Comparison of ENCODE assay signal across 8 cellular contexts in genomic region chr18:79988925-79989361, GRCh38. TPM values are rescaled to one million over a fixed set of nuclear protein-coding genes. Genes with fewer than 3 reads are reported as not detected.
A peak's percentile ranks its signal among the peaks of the same experiment; 100 is the strongest.
DNase-seq lines count a peak whose midpoint lies in the region; ATAC-seq and TF ChIP-seq lines count a peak whose summit lies in the region.

No MANE protein-coding gene starts in this region.

- no peaks in the 10 kb centered on the region for H3K9me3 ChIP-seq in T-helper 17 cell (ENCODE audit: control insufficient read depth, low read length, poor library complexity, severe bottlenecking)

- no peak for TF ChIP-seq CTCF in omental fat pad (IDR thresholded peaks at IDR 0.05)

- H3K36me3 Mint-ChIP-seq in activated CD4-positive, alpha-beta T cell treated with anti-CD3 and anti-CD28 coated beads for 36 hours (ENCODE audit: low read depth): peaks cover 25% of the 10 kb centered on the region
- H3K36me3 Mint-ChIP-seq in T-helper 17 cell (ENCODE audit: low read depth): no peaks in the 10 kb centered on the region

- intact Hi-C loops in activated CD4-positive, alpha-beta T cell treated with anti-CD3 and anti-CD28 coated beads for 36 hours (cut with DNase I, micrococcal nuclease): loop anchor here (1.0 to 5.0 kb wide), 11 partner anchors 25 to 594 kb away; partner anchors contain the start of genes ADNP2 (in 2 of the 2), SLC66A2 (in 2 of the 2), CTDP1 (in 1 of the 2) and HSBP1L1 (in 1 of the 2)

- H3K9me3 Mint-ChIP-seq in activated CD4-positive, alpha-beta T cell treated with anti-CD3 and anti-CD28 coated beads for 36 hours (ENCODE audit: low read depth): no peaks in the 10 kb centered on the region

- POLR2A ChIA-PET in activated CD4-positive, alpha-beta T cell treated with anti-CD3 and anti-CD28 coated beads for 36 hours (lab: Charles Lee): interaction anchor here (2.2 kb wide), 1 partner anchor 171 kb away, joined by 5 read pairs; no protein-coding TSS in a partner anchor

- ATAC-seq in activated CD4-positive, alpha-beta T cell treated with anti-CD3 and anti-CD28 coated beads for 36 hours: peak; percentile 11
- peak; percentile 16 for ATAC-seq in HG02852 (IDR thresholded peaks at IDR 0.05; ENCODE audit: unreplicated experiment)
- no peak for ATAC-seq in T-helper 17 cell
- ATAC-seq in omental fat pad (ENCODE audit: low FRiP score): peak; percentile 57
- no peak for ATAC-seq in GM19463 (IDR thresholded peaks at IDR 0.05; ENCODE audit: unreplicated experiment)

- DNase-seq in activated CD4-positive, alpha-beta T cell treated with anti-CD3 and anti-CD28 coated beads for 36 hours: peak; percentile 34
- no peak for DNase-seq in activated CD4-positive, alpha-beta T cell treated with anti-CD3 and anti-CD28 coated beads for 4 hours
- DNase-seq in T-helper 17 cell: no peak
- peak; percentile 61 for DNase-seq in fibroblast of peridontal ligament (ENCODE audit: extremely low read depth)
- DNase-seq in omental fat pad (ENCODE audit: low spot score): no peak
- DNase-seq in NCI-H524 (lab: John Stamatoyannopoulos, UW): no peak

- no peaks in the 10 kb centered on the region for H3K27me3 Mint-ChIP-seq in activated CD4-positive, alpha-beta T cell treated with anti-CD3 and anti-CD28 coated beads for 36 hours
- H3K27me3 Mint-ChIP-seq in T-helper 17 cell: no peaks in the 10 kb centered on the region

- peak overlapping the region; percentile 92 for H3K4me3 Mint-ChIP-seq in activated CD4-positive, alpha-beta T cell treated with anti-CD3 and anti-CD28 coated beads for 36 hours
- H3K4me3 Mint-ChIP-seq in T-helper 17 cell: peak overlapping the region; percentile 94

- H3K27ac Mint-ChIP-seq in activated CD4-positive, alpha-beta T cell treated with anti-CD3 and anti-CD28 coated beads for 36 hours: peak overlapping the region; percentile 98
- peak overlapping the region; percentile 91 for H3K27ac Mint-ChIP-seq in T-helper 17 cell

- CTCF ChIA-PET in activated CD4-positive, alpha-beta T cell treated with anti-CD3 and anti-CD28 coated beads for 36 hours (lab: Charles Lee): interaction anchor here (0.7 to 1.9 kb wide), 5 partner anchors 9 to 421 kb away, joined by 3 to 5 read pairs (median 3); no protein-coding TSS in a partner anchor

- H3K4me1 Mint-ChIP-seq in activated CD4-positive, alpha-beta T cell treated with anti-CD3 and anti-CD28 coated beads for 36 hours: peaks cover 27% of the 10 kb centered on the region
- H3K4me1 Mint-ChIP-seq in T-helper 17 cell: peaks cover 20% of the 10 kb centered on the region

RNA-seq across cellular contexts. Expression of gene TXNL4A, which starts 0.6 kb away (rescaled TPM):
- 100 to 1,000 TPM; 150 to 194 TPM for total RNA-seq in activated CD4-positive, alpha-beta T cell treated with anti-CD3 and anti-CD28 coated beads for 36 hours
- total RNA-seq in T-helper 17 cell: 10 to 100 TPM; 75.2 to 77.2 TPM
- total RNA-seq in omental fat pad: 10 to 100 TPM; 18.0 to 47.6 (median 33.6) TPM

RNA-seq across cellular contexts. Expression of gene HSBP1L1, which starts 24.5 kb away (rescaled TPM):
- 10 to 100 TPM; 14.4 to 16.9 TPM for total RNA-seq in activated CD4-positive, alpha-beta T cell treated with anti-CD3 and anti-CD28 coated beads for 36 hours
- total RNA-seq in T-helper 17 cell (10 to 100 TPM; 17.9 to 21.5 TPM), omental fat pad (10 to 100 TPM; 13.2 to 20.1 (median 17.3) TPM)

RNA-seq across cellular contexts. Expression of gene SLC66A2, which starts 37.5 kb away (rescaled TPM):
- total RNA-seq in activated CD4-positive, alpha-beta T cell treated with anti-CD3 and anti-CD28 coated beads for 36 hours: 10 to 100 TPM; 23.4 to 28.5 TPM
- total RNA-seq in T-helper 17 cell: 10 to 100 TPM; 43.6 to 56.9 TPM
- 100 to 1,000 TPM in 2 of 4 donors, 10 to 100 TPM in 2; 69.4 to 176 (median 103) TPM for total RNA-seq in omental fat pad

RNA-seq across cellular contexts. Expression of gene RBFA, which starts 45.3 kb away (rescaled TPM):
- 10 to 100 TPM; 32.2 to 39.1 TPM for total RNA-seq in activated CD4-positive, alpha-beta T cell treated with anti-CD3 and anti-CD28 coated beads for 36 hours
- total RNA-seq in T-helper 17 cell (10 to 100 TPM; 15.0 to 16.1 TPM), omental fat pad (10 to 100 TPM; 26.3 to 45.3 (median 32.8) TPM)

Comparison
In these comparisons a context has a peak if more than half of its experiments do, and no peak if none do; other contexts are left out.
1. DNase-seq: peak in activated CD4-positive, alpha-beta T cell treated with anti-CD3 and anti-CD28 coated beads for 36 hours (single experiment) and fibroblast of peridontal ligament (single experiment); none in activated CD4-positive, alpha-beta T cell treated with anti-CD3 and anti-CD28 coated beads for 4 hours (0 of 2), T-helper 17 cell (0 of 3), omental fat pad (single experiment) and NCI-H524 (0 of 2).
2. ATAC-seq: peak in activated CD4-positive, alpha-beta T cell treated with anti-CD3 and anti-CD28 coated beads for 36 hours (single experiment), HG02852 (single experiment) and omental fat pad (single experiment); none in T-helper 17 cell (single experiment) and GM19463 (single experiment).